8 cellular contexts compared by ENCODE assay signal in genomic region chr16:27408602-27409031, GRCh38. TPM values are rescaled to one million over a fixed set of nuclear protein-coding genes. Genes with fewer than 3 reads are reported as not detected.
DNase-seq lines count a peak whose midpoint lies in the region; ATAC-seq and TF ChIP-seq lines count a peak whose summit lies in the region.

No MANE protein-coding gene starts in this region.

- peak overlapping the region; percentile 99 for H3K4me3 Mint-ChIP-seq in activated T-helper 2 cell treated with anti-CD3 and anti-CD28 coated beads, Interferon-gamma antibody, Interleukin-2, Interleukin-4, amounts not matched to agents 10 μg/mL and 5 μg/mL and 100 μg/mL, durations not matched to agents 14 hours and 24 hours and 36 hours (ENCODE audit: low read depth)
- H3K4me3 Mint-ChIP-seq in stimulated activated memory B cell treated with anti-CD40 and anti-IgM and Interleukin-4, amounts not matched to agents 10 μg/mL and 1 μg/mL and 100 μg/mL, for 72 hours = peak overlapping the region; percentile 67
- H3K4me3 Mint-ChIP-seq in nephron progenitor cell = no peak overlapping the region

- H3K27me3 Mint-ChIP-seq in activated T-helper 2 cell treated with anti-CD3 and anti-CD28 coated beads, Interferon-gamma antibody, Interleukin-2, Interleukin-4, amounts not matched to agents 10 μg/mL and 5 μg/mL and 100 μg/mL, durations not matched to agents 14 hours and 24 hours and 36 hours (ENCODE audit: low read depth) = no peaks in the 10 kb centered on the region
- H3K27me3 Mint-ChIP-seq in stimulated activated memory B cell treated with anti-CD40 and anti-IgM and Interleukin-4, amounts not matched to agents 10 μg/mL and 1 μg/mL and 100 μg/mL, for 72 hours = no peaks in the 10 kb centered on the region
- peaks cover 22% of the 10 kb centered on the region for H3K27me3 Mint-ChIP-seq in nephron progenitor cell (ENCODE audit: low read depth, poor library complexity)

- peak; percentile 36 for ATAC-seq in HG02610 (IDR thresholded peaks at IDR 0.05; ENCODE audit: unreplicated experiment)
- peak; percentile 62 for ATAC-seq in stimulated activated memory B cell treated with anti-CD40 and anti-IgM and Interleukin-4, amounts not matched to agents 10 μg/mL and 1 μg/mL and 100 μg/mL, for 72 hours

- peak overlapping the region; percentile 96 for H3K27ac Mint-ChIP-seq in activated T-helper 2 cell treated with anti-CD3 and anti-CD28 coated beads, Interferon-gamma antibody, Interleukin-2, Interleukin-4, amounts not matched to agents 10 μg/mL and 5 μg/mL and 100 μg/mL, durations not matched to agents 14 hours and 24 hours and 36 hours
- peak overlapping the region; percentile 94 for H3K27ac Mint-ChIP-seq in stimulated activated memory B cell treated with anti-CD40 and anti-IgM and Interleukin-4, amounts not matched to agents 10 μg/mL and 1 μg/mL and 100 μg/mL, for 72 hours
- H3K27ac Mint-ChIP-seq in nephron progenitor cell = no peak overlapping the region

- intact Hi-C loops in activated T-helper 2 cell treated with anti-CD3 and anti-CD28 coated beads, Interferon-gamma antibody, Interleukin-2, Interleukin-4, amounts not matched to agents 10 μg/mL and 5 μg/mL and 100 μg/mL, durations not matched to agents 14 hours and 24 hours and 36 hours (cut with micrococcal nuclease) = loop anchor here (1.0 to 5.0 kb wide), 6 partner anchors 18 to 236 kb away; no protein-coding TSS in a partner anchor

- DNase-seq in activated CD4-positive, alpha-beta T cell treated with anti-CD3 and anti-CD28 coated beads, Interleukin-2, amount 50 U/mL, for 48 hours = peak; percentile 38 to 51
- DNase-seq in activated CD4-positive, alpha-beta T cell treated with anti-CD3 and anti-CD28 coated beads for 1 hour = no peak
- no peak for DNase-seq in activated T-helper 2 cell treated with anti-CD3 and anti-CD28 coated beads, Interferon-gamma antibody, Interleukin-2, Interleukin-4, amounts not matched to agents 10 μg/mL and 5 μg/mL and 100 μg/mL, durations not matched to agents 14 hours and 24 hours and 36 hours (ENCODE audit: low spot score)
- DNase-seq in nephron progenitor cell (no peak), HUDEP-2 (lab: John Stamatoyannopoulos, UW; ENCODE audit: unreplicated experiment in 76 of 76) (no peak), GDM1 (lab: John Stamatoyannopoulos, UW) (no peak)

- TF ChIP-seq CTCF in nephron progenitor cell (IDR thresholded peaks at IDR 0.05) = no peak

- H3K36me3 Mint-ChIP-seq in activated T-helper 2 cell treated with anti-CD3 and anti-CD28 coated beads, Interferon-gamma antibody, Interleukin-2, Interleukin-4, amounts not matched to agents 10 μg/mL and 5 μg/mL and 100 μg/mL, durations not matched to agents 14 hours and 24 hours and 36 hours (ENCODE audit: low read depth) = peaks cover 95% of the 10 kb centered on the region
- H3K36me3 Mint-ChIP-seq in stimulated activated memory B cell treated with anti-CD40 and anti-IgM and Interleukin-4, amounts not matched to agents 10 μg/mL and 1 μg/mL and 100 μg/mL, for 72 hours = peaks cover 70% of the 10 kb centered on the region
- H3K36me3 Mint-ChIP-seq in nephron progenitor cell (ENCODE audit: low read depth) = no peaks in the 10 kb centered on the region

- H3K9me3 Mint-ChIP-seq in activated T-helper 2 cell treated with anti-CD3 and anti-CD28 coated beads, Interferon-gamma antibody, Interleukin-2, Interleukin-4, amounts not matched to agents 10 μg/mL and 5 μg/mL and 100 μg/mL, durations not matched to agents 14 hours and 24 hours and 36 hours = peaks cover 25% of the 10 kb centered on the region
- H3K9me3 Mint-ChIP-seq in stimulated activated memory B cell treated with anti-CD40 and anti-IgM and Interleukin-4, amounts not matched to agents 10 μg/mL and 1 μg/mL and 100 μg/mL, for 72 hours = peaks cover 7% of the 10 kb centered on the region
- H3K9me3 Mint-ChIP-seq in nephron progenitor cell = peaks cover 20% of the 10 kb centered on the region

- H3K4me1 Mint-ChIP-seq in activated T-helper 2 cell treated with anti-CD3 and anti-CD28 coated beads, Interferon-gamma antibody, Interleukin-2, Interleukin-4, amounts not matched to agents 10 μg/mL and 5 μg/mL and 100 μg/mL, durations not matched to agents 14 hours and 24 hours and 36 hours (ENCODE audit: low read depth) = peaks cover 61% of the 10 kb centered on the region
- H3K4me1 Mint-ChIP-seq in stimulated activated memory B cell treated with anti-CD40 and anti-IgM and Interleukin-4, amounts not matched to agents 10 μg/mL and 1 μg/mL and 100 μg/mL, for 72 hours = peaks cover 79% of the 10 kb centered on the region
- peaks cover 7% of the 10 kb centered on the region for H3K4me1 Mint-ChIP-seq in nephron progenitor cell

RNA-seq across cellular contexts. Expression of gene IL21R, which starts 6.6 kb away (rescaled TPM):
- 84.2 and 84.5 TPM in 2 replicates for total RNA-seq in activated T-helper 2 cell treated with anti-CD3 and anti-CD28 coated beads, Interferon-gamma antibody, Interleukin-2, Interleukin-4, amounts not matched to agents 10 μg/mL and 5 μg/mL and 100 μg/mL, durations not matched to agents 14 hours and 24 hours and 36 hours

Comparison
In these comparisons a context has a peak if more than half of its experiments do, and no peak if none do; other contexts are left out.
1. DNase-seq: peak in activated CD4-positive, alpha-beta T cell treated with anti-CD3 and anti-CD28 coated beads, Interleukin-2, amount 50 U/mL, for 48 hours (2 of 2); none in activated CD4-positive, alpha-beta T cell treated with anti-CD3 and anti-CD28 coated beads for 1 hour (single experiment), activated T-helper 2 cell treated with anti-CD3 and anti-CD28 coated beads, Interferon-gamma antibody, Interleukin-2, Interleukin-4, amounts not matched to agents 10 μg/mL and 5 μg/mL and 100 μg/mL, durations not matched to agents 14 hours and 24 hours and 36 hours (single experiment), nephron progenitor cell (single experiment), HUDEP-2 (0 of 76) and GDM1 (single experiment).